In the genomic region with DNA sequence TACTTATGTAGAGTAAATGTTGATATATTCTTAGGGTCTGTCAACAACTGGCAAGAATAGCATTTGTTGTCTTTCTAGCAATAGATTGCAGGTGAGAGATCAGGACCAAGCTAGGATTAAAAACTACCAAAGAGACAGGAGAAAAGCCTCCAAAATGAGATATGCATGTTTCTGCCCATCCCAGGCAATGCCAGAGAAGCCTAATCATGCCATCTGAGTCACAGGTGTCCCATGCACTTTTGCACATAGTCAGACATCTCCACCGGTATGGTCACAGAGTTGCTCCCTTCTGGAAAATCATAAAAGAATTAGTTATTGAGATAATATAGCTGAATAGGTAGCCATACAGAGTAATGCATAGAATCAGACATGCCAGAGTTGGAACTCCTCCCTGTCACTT, we compare ENCODE assay signal across 11 cellular contexts. TPM values are rescaled to one million over a fixed set of nuclear protein-coding genes. Genes with fewer than 3 reads are reported as not detected.
DNase-seq lines count a peak whose midpoint lies in the region; ATAC-seq and TF ChIP-seq lines count a peak whose summit lies in the region.
"Had no signal": no experiment of that assay in that cellular context is flagged by ENCODE, and none has a peak within 500 bp of the region (broad histone marks: within the 10 kb centered on the region; RNA-seq: fewer than 3 reads in every experiment).

No MANE protein-coding gene starts in this region.

- H3K4me1 ChIP-seq in heart right ventricle (peaks cover 9 to 60% (median 46%) of the 10 kb centered on the region in 9 donors), esophagus muscularis mucosa (peaks cover 55 to 62% (median 61%) of the 10 kb centered on the region in 4 donors), ovary (ENCODE audit: insufficient read depth) (peaks cover 11% of the 10 kb centered on the region), urinary bladder (ENCODE audit: insufficient read depth) (peaks cover 1% of the 10 kb centered on the region)

- peak overlapping the region in 8 of 10 donors; percentile 18 to 55 (median 45) for H3K4me3 ChIP-seq in heart right ventricle
- peak overlapping the region; percentile 33 to 45 (median 44) for H3K4me3 ChIP-seq in esophagus muscularis mucosa
- peak overlapping the region; percentile 29 for H3K4me3 ChIP-seq in ovary
- H3K4me3 ChIP-seq in urinary bladder (ENCODE audit: low read depth, low read length): no peak overlapping the region

- H3K27me3 ChIP-seq in heart right ventricle: no peaks in the 10 kb centered on the region
- no peaks in the 10 kb centered on the region for H3K27me3 ChIP-seq in esophagus muscularis mucosa
- no peaks in the 10 kb centered on the region for H3K27me3 ChIP-seq in ovary

- H3K27ac ChIP-seq in heart right ventricle (peak overlapping the region in 9 of 10 donors; percentile 42 to 89 (median 72)), esophagus muscularis mucosa (replicated peaks in 1 of 4) (peak overlapping the region; percentile 75 to 93 (median 90)), ovary (peak overlapping the region in 1 of 2 donors; percentile 72), urinary bladder (ENCODE audit: low read depth) (peak overlapping the region; percentile 66)

- H3K9me3 ChIP-seq in heart right ventricle (no peaks in the 10 kb centered on the region), esophagus muscularis mucosa (no peaks in the 10 kb centered on the region), ovary (no peaks in the 10 kb centered on the region)

- no peaks in the 10 kb centered on the region for H3K9me3 Mint-ChIP-seq in immature natural killer cell

- 80 to 81% methylated on average over 1 of the region's 1 CpG for WGBS in heart right ventricle, 2 donors
- WGBS in esophagus muscularis mucosa: 95% methylated on average over 1 of the region's 1 CpG
- WGBS in ovary, 3 donors: 56 to 71% (median 69%) methylated on average over 1 of the region's 1 CpG
- 86% methylated on average over 1 of the region's 1 CpG for WGBS in urinary bladder

- no peak overlapping the region for H3K27ac Mint-ChIP-seq in immature natural killer cell

- TF ChIP-seq CTCF in heart right ventricle (IDR thresholded peaks at IDR 0.05) (no peak), esophagus muscularis mucosa (IDR thresholded peaks at IDR 0.05) (no peak), ovary (IDR thresholded peaks at IDR 0.05) (no peak)

- no peak for ATAC-seq in heart right ventricle
- no peak for ATAC-seq in left ventricle myocardium superior

- H3K36me3 Mint-ChIP-seq in immature natural killer cell: no peaks in the 10 kb centered on the region

- no peak for DNase-seq in heart right ventricle
- DNase-seq in left ventricle myocardium superior: no peak
- no peak for DNase-seq in esophagus muscularis mucosa (ENCODE audit: extremely low spot score)
- no peak for DNase-seq in ovary
- DNase-seq in NOMO-1 treated with DMSO at 0.1 percent for 48 hours (lab: John Stamatoyannopoulos, UW; ENCODE audit: unreplicated experiment): no peak
- no peak for DNase-seq in immature natural killer cell
- DNase-seq in NOMO-1 (lab: John Stamatoyannopoulos, UW; ENCODE audit: unreplicated experiment in 2 of 2): no peak
- DNase-seq: central memory CD4-positive, alpha-beta T cell; Kasumi-1; NCI-H2107 had no signal

- intact Hi-C loops in heart right ventricle (cut with DNase I): loop anchor here (1.0 to 10.0 kb wide), 10 partner anchors 37 to 139 kb away; a partner anchor contains a TSS
- intact Hi-C loops in left ventricle myocardium superior (cut with micrococcal nuclease): loop anchor here (5.0 kb wide), 2 partner anchors 52 to 137 kb away; a partner anchor contains a TSS
- intact Hi-C loops in esophagus muscularis mucosa (cut with DNase I): loop anchor here (2.0 kb wide), 2 partner anchors 51 to 139 kb away; a partner anchor contains a TSS
- intact Hi-C loops in ovary (cut with DNase I): loop anchor here in 2 of 4 donors (5.0 kb wide), 2 partner anchors 52 to 137 kb away; a partner anchor contains a TSS

- peaks cover 0 to 3% of the 10 kb centered on the region in 2 donors for H3K4me1 Mint-ChIP-seq in immature natural killer cell

- TF ChIP-seq POLR2A in esophagus muscularis mucosa (IDR thresholded peaks at IDR 0.05; ENCODE audit: low read depth) (no peak), ovary (IDR thresholded peaks at IDR 0.05) (no peak)

- H3K27me3 Mint-ChIP-seq in immature natural killer cell (ENCODE audit: low read depth in 3 of 3): peaks cover 0 to 3% (median 2%) of the 10 kb centered on the region in 3 donors

- H3K36me3 ChIP-seq in heart right ventricle (no peaks in the 10 kb centered on the region), esophagus muscularis mucosa (no peaks in the 10 kb centered on the region), ovary (no peaks in the 10 kb centered on the region), urinary bladder (ENCODE audit: insufficient read depth) (no peaks in the 10 kb centered on the region)

- no peak overlapping the region for H3K4me3 Mint-ChIP-seq in immature natural killer cell

- TF ChIP-seq EP300 in esophagus muscularis mucosa (IDR thresholded peaks at IDR 0.05) (no peak), ovary (IDR thresholded peaks at IDR 0.05) (no peak)

RNA-seq across cellular contexts. Expression of a gene that starts 50.6 kb away (rescaled TPM):
- total RNA-seq in heart right ventricle (1,000 to 10,000 TPM in 3 of 10 donors, 100 to 1,000 TPM in 5, 10 to 100 TPM in 2; 63.0 to 2,183 (median 269) TPM), left ventricle myocardium superior (289 TPM), esophagus muscularis mucosa (1,000 to 10,000 TPM in 1 of 4 donors, 100 to 1,000 TPM in 3; 165 to 1,138 (median 371) TPM), ovary (100 to 1,000 TPM in 4 of 7 donors, 10 to 100 TPM in 3; 45.9 to 718 (median 185) TPM), urinary bladder (16.4 TPM)
- polyA plus RNA-seq in heart right ventricle (100 to 1,000 TPM; 114 to 369 TPM), ovary (100 to 1,000 TPM; 156 to 204 TPM), urinary bladder (183 TPM), immature natural killer cell (1 to 10 TPM in 1 of 3 donors, under 1 TPM in 2; 0.21 to 2.5 (median 0.48) TPM)

RNA-seq across cellular contexts. Expression of a gene that starts 59.9 kb away (rescaled TPM):
- 1 to 10 TPM; 1.3 to 7.1 (median 3.1) TPM for total RNA-seq in heart right ventricle
- 1 to 10 TPM in 1 of 2 donors, under 1 TPM in 1; 0.26 to 1.7 TPM for polyA plus RNA-seq in heart right ventricle
- 8.7 TPM for total RNA-seq in left ventricle myocardium superior
- total RNA-seq in esophagus muscularis mucosa: under 1 TPM in 2 of 4 donors, not detected in 2; under 0.01 to 0.32 TPM
- 1 to 10 TPM in 2 of 7 donors, under 1 TPM in 5; 0.11 to 2.0 (median 0.25) TPM for total RNA-seq in ovary
- polyA plus RNA-seq in ovary: under 1 TPM; 0.15 to 0.23 TPM
- 1.9 TPM for total RNA-seq in urinary bladder
- polyA plus RNA-seq in urinary bladder: 0.47 TPM
- not detected for polyA plus RNA-seq in immature natural killer cell
